ENCODE assay signal across 9 cellular contexts in the genomic region with DNA sequence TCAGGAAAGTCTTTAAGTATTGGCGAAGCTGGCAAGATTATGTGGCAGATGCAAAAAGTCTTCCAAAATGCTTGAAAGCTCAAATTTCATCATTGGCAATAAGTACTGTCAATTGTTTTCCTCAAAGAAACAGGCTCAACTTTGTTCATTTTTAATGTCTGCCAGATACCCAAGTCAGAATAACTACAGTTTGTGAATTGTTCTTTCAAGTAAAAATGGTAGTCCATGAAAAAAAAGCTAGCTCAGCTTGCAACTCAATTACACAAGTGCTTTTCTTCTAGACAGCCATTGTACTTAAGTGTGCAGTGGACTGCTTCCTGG.
DNase-seq lines count a peak whose midpoint lies in the region; ATAC-seq lines count a peak whose summit lies in the region.
"Had no signal": no experiment of that assay in that cellular context is flagged by ENCODE, and none has a peak within 500 bp of the region (broad histone marks: within the 10 kb centered on the region; RNA-seq: fewer than 3 reads in every experiment).

No MANE protein-coding gene starts in this region.

- peak overlapping the region; percentile 86 for H3K27ac ChIP-seq in temporal lobe (ENCODE audit: low read depth, low read length)

- DNase-seq in activated CD8-positive, alpha-beta memory T cell treated with anti-CD3 and anti-CD28 coated beads, Interleukin-2, amount 10 ng/mL, durations not matched to agents 7 days and 5 days: no peak
- no peak for DNase-seq in activated CD8-positive, alpha-beta memory T cell treated with anti-CD3 and anti-CD28 coated beads, Interleukin-2, amount 50 U/mL, for 4 hours
- DNase-seq in activated CD4-positive, alpha-beta memory T cell treated with anti-CD3 and anti-CD28 coated beads, Interleukin-2, amount 10 ng/mL, durations not matched to agents 7 days and 5 days: no peak
- DNase-seq in immature natural killer cell (no peak), NCI-H2107 (lab: John Stamatoyannopoulos, UW) (no peak), NCI-H82 (lab: John Stamatoyannopoulos, UW) (no peak), anterior cingulate cortex (lab: John Stamatoyannopoulos, UW) (no peak)
- DNase-seq: foreskin keratinocyte had no signal

- peaks cover 2% of the 10 kb centered on the region for H3K36me3 Mint-ChIP-seq in activated CD8-positive, alpha-beta memory T cell treated with anti-CD3 and anti-CD28 coated beads, Interleukin-2, amount 10 ng/mL, durations not matched to agents 7 days and 5 days
- peaks cover 9% of the 10 kb centered on the region for H3K36me3 Mint-ChIP-seq in activated CD4-positive, alpha-beta memory T cell treated with anti-CD3 and anti-CD28 coated beads, Interleukin-2, amount 10 ng/mL, durations not matched to agents 7 days and 5 days (ENCODE audit: low read depth)
- H3K36me3 Mint-ChIP-seq in immature natural killer cell: no peaks in the 10 kb centered on the region

- H3K4me1 Mint-ChIP-seq in activated CD8-positive, alpha-beta memory T cell treated with anti-CD3 and anti-CD28 coated beads, Interleukin-2, amount 10 ng/mL, durations not matched to agents 7 days and 5 days: peaks cover 41% of the 10 kb centered on the region
- H3K4me1 Mint-ChIP-seq in activated CD4-positive, alpha-beta memory T cell treated with anti-CD3 and anti-CD28 coated beads, Interleukin-2, amount 10 ng/mL, durations not matched to agents 7 days and 5 days: peaks cover 43% of the 10 kb centered on the region
- peaks cover 53 to 68% of the 10 kb centered on the region in 2 donors for H3K4me1 Mint-ChIP-seq in immature natural killer cell

- H3K27me3 Mint-ChIP-seq in activated CD8-positive, alpha-beta memory T cell treated with anti-CD3 and anti-CD28 coated beads, Interleukin-2, amount 10 ng/mL, durations not matched to agents 7 days and 5 days: no peaks in the 10 kb centered on the region
- H3K27me3 Mint-ChIP-seq in activated CD4-positive, alpha-beta memory T cell treated with anti-CD3 and anti-CD28 coated beads, Interleukin-2, amount 10 ng/mL, durations not matched to agents 7 days and 5 days: no peaks in the 10 kb centered on the region
- peaks cover 4 to 9% (median 5%) of the 10 kb centered on the region in 3 donors for H3K27me3 Mint-ChIP-seq in immature natural killer cell (ENCODE audit: low read depth in 3 of 3)

- POLR2A ChIA-PET in activated CD4-positive, alpha-beta memory T cell treated with anti-CD3 and anti-CD28 coated beads, Interleukin-2, amount 10 ng/mL, durations not matched to agents 7 days and 5 days (lab: Charles Lee): interaction anchor here (1.0 to 8.9 kb wide), 10 partner anchors 12 to 386 kb away, joined by 3 to 396 read pairs (median 14); a partner anchor contains a TSS

- no peaks in the 10 kb centered on the region for H3K9me3 Mint-ChIP-seq in activated CD8-positive, alpha-beta memory T cell treated with anti-CD3 and anti-CD28 coated beads, Interleukin-2, amount 10 ng/mL, durations not matched to agents 7 days and 5 days (ENCODE audit: low read depth)
- H3K9me3 Mint-ChIP-seq in activated CD4-positive, alpha-beta memory T cell treated with anti-CD3 and anti-CD28 coated beads, Interleukin-2, amount 10 ng/mL, durations not matched to agents 7 days and 5 days: no peaks in the 10 kb centered on the region
- H3K9me3 Mint-ChIP-seq in immature natural killer cell: no peaks in the 10 kb centered on the region

- peak overlapping the region; percentile 95 for H3K4me3 Mint-ChIP-seq in activated CD8-positive, alpha-beta memory T cell treated with anti-CD3 and anti-CD28 coated beads, Interleukin-2, amount 10 ng/mL, durations not matched to agents 7 days and 5 days
- H3K4me3 Mint-ChIP-seq in activated CD4-positive, alpha-beta memory T cell treated with anti-CD3 and anti-CD28 coated beads, Interleukin-2, amount 10 ng/mL, durations not matched to agents 7 days and 5 days: peak overlapping the region; percentile 95
- H3K4me3 Mint-ChIP-seq in immature natural killer cell: peak overlapping the region; percentile 91 to 98 (median 95)

- ATAC-seq in activated CD8-positive, alpha-beta memory T cell treated with anti-CD3 and anti-CD28 coated beads, Interleukin-2, amount 10 ng/mL, durations not matched to agents 7 days and 5 days: no peak

- CTCF ChIA-PET in activated CD8-positive, alpha-beta memory T cell treated with anti-CD3 and anti-CD28 coated beads, Interleukin-2, amount 10 ng/mL, durations not matched to agents 7 days and 5 days (lab: Charles Lee): interaction anchor here (1.3 to 4.9 kb wide), 5 partner anchors 9 to 83 kb away, joined by 3 to 53 read pairs (median 4); a partner anchor contains a TSS
- CTCF ChIA-PET in activated CD4-positive, alpha-beta memory T cell treated with anti-CD3 and anti-CD28 coated beads, Interleukin-2, amount 10 ng/mL, durations not matched to agents 7 days and 5 days (lab: Charles Lee): interaction anchor here (1.2 to 6.4 kb wide), 4 partner anchors 27 to 83 kb away, joined by 3 to 107 read pairs (median 4); a partner anchor contains a TSS

- peak overlapping the region; percentile 98 for H3K27ac Mint-ChIP-seq in activated CD8-positive, alpha-beta memory T cell treated with anti-CD3 and anti-CD28 coated beads, Interleukin-2, amount 10 ng/mL, durations not matched to agents 7 days and 5 days
- peak overlapping the region; percentile 98 for H3K27ac Mint-ChIP-seq in activated CD4-positive, alpha-beta memory T cell treated with anti-CD3 and anti-CD28 coated beads, Interleukin-2, amount 10 ng/mL, durations not matched to agents 7 days and 5 days
- peak overlapping the region; percentile 92 to 99 (median 98) for H3K27ac Mint-ChIP-seq in immature natural killer cell
